ENCODE assay signal across 15 cellular contexts in the genomic region with DNA sequence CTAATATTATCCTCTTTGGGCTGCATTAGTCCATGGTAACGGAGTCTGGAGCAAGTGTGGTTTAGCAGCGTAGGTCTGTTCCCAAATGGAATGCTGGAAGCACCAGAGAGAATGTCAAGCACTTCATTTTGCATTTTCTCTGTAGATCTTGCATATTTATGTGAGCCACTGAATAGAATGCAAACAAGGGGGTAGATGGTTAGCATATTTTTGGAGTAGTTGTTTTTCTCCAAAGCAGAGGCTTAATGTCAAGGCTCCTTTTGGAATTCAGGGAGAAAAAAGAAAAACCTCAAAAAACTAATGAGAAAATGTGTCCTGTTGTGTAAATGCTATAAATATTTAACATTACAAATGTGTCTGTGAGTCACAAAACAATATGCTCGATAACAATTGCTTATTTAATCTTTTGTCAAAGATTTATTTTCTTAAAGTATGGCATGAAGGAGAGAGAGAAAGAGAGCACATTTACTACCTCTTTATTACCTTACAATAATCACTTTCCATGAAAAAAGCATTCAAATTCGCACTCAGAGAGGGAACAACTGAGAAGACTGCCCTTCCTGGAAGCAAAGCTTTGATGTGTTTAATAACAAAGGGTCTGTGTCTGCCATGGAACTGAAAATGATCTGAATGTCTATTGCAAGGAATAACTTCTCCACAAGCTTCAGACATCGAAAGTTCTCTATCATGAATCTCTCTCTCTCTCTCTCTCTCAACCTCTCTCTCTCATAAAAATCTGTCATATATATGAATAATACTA.
DNase-seq lines count a peak whose midpoint lies in the region; ATAC-seq and TF ChIP-seq lines count a peak whose summit lies in the region.
"Had no signal": no experiment of that assay in that cellular context is flagged by ENCODE, and none has a peak within 500 bp of the region (broad histone marks: within the 10 kb centered on the region; RNA-seq: fewer than 3 reads in every experiment).

No MANE protein-coding gene starts in this region.

- 43 to 51% methylated on average over 5 of the region's 5 CpGs for WGBS in gastroesophageal sphincter (ENCODE audit: low coverage in 1 of 2), 2 donors

- H3K27ac ChIP-seq in gastroesophageal sphincter, result peak overlapping the region in 3 of 4 donors; percentile 5 to 42 (median 24)
- H3K27ac ChIP-seq: thyroid gland had no signal

- DNase-seq in EL, result peak; percentile 80
- peak; percentile 74 for DNase-seq in adipocyte (ENCODE audit: low read depth)
- no peak for DNase-seq in osteocyte (ENCODE audit: extremely low spot score, unreplicated experiment)
- no peak for DNase-seq in stimulated activated CD4-positive, alpha-beta T cell treated with anti-CD3 and anti-CD28 coated beads, Interleukin-2, amount 100 ng/mL, for 48 hours
- no peak for DNase-seq in G401 (ENCODE audit: low spot score)
- no peak for DNase-seq in NCI-H2171 treated with DMSO at 0.1 percent for 48 hours (lab: John Stamatoyannopoulos, UW)
- DNase-seq: COR-L47, NCI-H2171, PC-3, right cardiac atrium, thyroid gland had no signal

- H3K27me3 Mint-ChIP-seq in osteocyte (ENCODE audit: unreplicated experiment), result no peaks in the 10 kb centered on the region
- H3K27me3 Mint-ChIP-seq: memory B cell had no signal

- H3K4me3 ChIP-seq in adipocyte (ENCODE audit: low read length), result no peak overlapping the region
- H3K4me3 ChIP-seq in gastroesophageal sphincter, result no peak overlapping the region
- H3K4me3 ChIP-seq: K562, thyroid gland had no signal

- H3K27ac Mint-ChIP-seq in osteocyte (ENCODE audit: unreplicated experiment), result peak overlapping the region; percentile 84
- H3K27ac Mint-ChIP-seq: memory B cell had no signal

- no peak for ATAC-seq in gastroesophageal sphincter
- ATAC-seq in HG02610 (IDR thresholded peaks at IDR 0.05; ENCODE audit: unreplicated experiment), result no peak
- ATAC-seq: K562, PC-3, right cardiac atrium had no signal

- H3K9me3 ChIP-seq in adipocyte (ENCODE audit: control insufficient read depth, low read length) (no peaks in the 10 kb centered on the region), gastroesophageal sphincter (no peaks in the 10 kb centered on the region)
- H3K9me3 ChIP-seq: thyroid gland had no signal

- H3K4me1 ChIP-seq in adipocyte (ENCODE audit: control insufficient read depth, insufficient read depth, low read length) (peaks cover 29% of the 10 kb centered on the region), gastroesophageal sphincter (peaks cover 0 to 54% (median 8%) of the 10 kb centered on the region in 3 donors)

- H3K36me3 ChIP-seq in adipocyte (ENCODE audit: control insufficient read depth, insufficient read depth, low read length, severe bottlenecking) (no peaks in the 10 kb centered on the region), gastroesophageal sphincter (no peaks in the 10 kb centered on the region)
- H3K36me3 ChIP-seq: thyroid gland had no signal

- peaks cover 7% of the 10 kb centered on the region for H3K9me3 Mint-ChIP-seq in osteocyte (ENCODE audit: unreplicated experiment)

- no peak for TF ChIP-seq POLR2A in gastroesophageal sphincter (IDR thresholded peaks at IDR 0.05)

- no peak for TF ChIP-seq CTCF in gastroesophageal sphincter (IDR thresholded peaks at IDR 0.05)
- no peak for TF ChIP-seq CTCF in osteocyte (IDR thresholded peaks at IDR 0.05)

- H3K9ac ChIP-seq in adipocyte (ENCODE audit: low read length), result peak overlapping the region; percentile 54

- TF ChIP-seq EP300 in gastroesophageal sphincter (IDR thresholded peaks at IDR 0.05), result no peak

- no peaks in the 10 kb centered on the region for H3K27me3 ChIP-seq in adipocyte (replicated peaks; ENCODE audit: control insufficient read depth, insufficient read depth, low read length)
- no peaks in the 10 kb centered on the region for H3K27me3 ChIP-seq in gastroesophageal sphincter
- H3K27me3 ChIP-seq: thyroid gland had no signal

- no peaks in the 10 kb centered on the region for H3K36me3 Mint-ChIP-seq in osteocyte (ENCODE audit: unreplicated experiment)
- H3K36me3 Mint-ChIP-seq: memory B cell had no signal

- no peak overlapping the region for H3K4me3 Mint-ChIP-seq in osteocyte (ENCODE audit: unreplicated experiment)
- H3K4me3 Mint-ChIP-seq: memory B cell had no signal

- in situ Hi-C loops in G401 (cut with HindIII; ENCODE audit: low sequenced_read_pairs), result no loop called here

- H3K4me1 Mint-ChIP-seq in osteocyte (ENCODE audit: unreplicated experiment), result peaks cover 73% of the 10 kb centered on the region
- H3K4me1 Mint-ChIP-seq: memory B cell had no signal

Comparison
In these comparisons a context has a peak if more than half of its experiments do, and no peak if none do; other contexts are left out.
1. DNase-seq: peak in EL (single experiment) and adipocyte (single experiment); none in osteocyte (single experiment), stimulated activated CD4-positive, alpha-beta T cell treated with anti-CD3 and anti-CD28 coated beads, Interleukin-2, amount 100 ng/mL, for 48 hours (0 of 2), G401 (single experiment) and NCI-H2171 treated with DMSO at 0.1 percent for 48 hours (single experiment).